In genomic region chr1:55536466-55536865, GRCh38 we compare ENCODE assay signal across 20 cellular contexts.
DNase-seq lines count a peak whose midpoint lies in the region; ATAC-seq and TF ChIP-seq lines count a peak whose summit lies in the region.
"Had no signal": no experiment of that assay in that cellular context is flagged by ENCODE, and none has a peak within 500 bp of the region (broad histone marks: within the 10 kb centered on the region; RNA-seq: fewer than 3 reads in every experiment).

No MANE protein-coding gene starts in this region.

- H3K27ac ChIP-seq in KMS-11 = no peak overlapping the region
- no peak overlapping the region for H3K27ac ChIP-seq in fibroblast of lung (ENCODE audit: insufficient read depth, low read length)
- H3K27ac ChIP-seq in sigmoid colon = peak overlapping the region; percentile 2 to 66 (median 57)
- H3K27ac ChIP-seq in suprapubic skin = no peak overlapping the region

- intact Hi-C loops in sigmoid colon (cut with DNase I) = no loop called here

- H3K4me3 ChIP-seq in KMS-11 (IDR thresholded peaks at IDR 0.05; ENCODE audit: insufficient read depth, low read depth, low read length) (no peak overlapping the region), fibroblast of lung (replicated peaks in 1 of 4; ENCODE audit: control extremely low read depth in 1 of 4, insufficient read depth in 1 of 4, low read depth in 3 of 4, low read length in 4 of 4) (no peak overlapping the region), sigmoid colon (no peak overlapping the region), suprapubic skin (no peak overlapping the region)
- H3K4me3 ChIP-seq: gastroesophageal sphincter had no signal

- no peaks in the 10 kb centered on the region for H3K79me2 ChIP-seq in KMS-11 (ENCODE audit: insufficient read depth, low read depth)
- no peaks in the 10 kb centered on the region for H3K79me2 ChIP-seq in fibroblast of lung (ENCODE audit: control insufficient read depth, insufficient read depth, low read length)

- H3K36me3 ChIP-seq in KMS-11 (ENCODE audit: insufficient read depth) (no peaks in the 10 kb centered on the region), fibroblast of lung (ENCODE audit: control insufficient read depth, insufficient read depth, low read length) (no peaks in the 10 kb centered on the region), sigmoid colon (no peaks in the 10 kb centered on the region), suprapubic skin (no peaks in the 10 kb centered on the region)
- H3K36me3 ChIP-seq: ascending aorta, gastroesophageal sphincter had no signal

- 31 to 55% methylated on average over 3 of the region's 3 CpGs for WGBS in sigmoid colon, 2 donors
- WGBS in suprapubic skin = 51% methylated on average over 3 of the region's 3 CpGs

- TF ChIP-seq EP300 in sigmoid colon (IDR thresholded peaks at IDR 0.05) = no peak
- TF ChIP-seq EP300 in suprapubic skin (IDR thresholded peaks at IDR 0.05) = no peak

- no peaks in the 10 kb centered on the region for H3K27me3 ChIP-seq in KMS-11 (ENCODE audit: insufficient read depth, low read depth)
- no peaks in the 10 kb centered on the region for H3K27me3 ChIP-seq in fibroblast of lung (ENCODE audit: control insufficient read depth, insufficient read depth, low read length)
- H3K27me3 ChIP-seq in sigmoid colon = no peaks in the 10 kb centered on the region
- no peaks in the 10 kb centered on the region for H3K27me3 ChIP-seq in suprapubic skin
- H3K27me3 ChIP-seq: ascending aorta, gastroesophageal sphincter had no signal

- DNase-seq in fibroblast of lung (ENCODE audit: low read depth in 2 of 2) = no peak
- no peak for DNase-seq in sigmoid colon
- DNase-seq in glomerular visceral epithelial cell (ENCODE audit: extremely low spot score) = no peak
- no peak for DNase-seq in suprapubic skin (ENCODE audit: low spot score in 2 of 2)
- DNase-seq in NCI-H1417 treated with DMSO at 0.1 percent for 48 hours (lab: John Stamatoyannopoulos, UW) = no peak
- DNase-seq: activated CD4-positive, alpha-beta T cell treated with anti-CD3 and anti-CD28 coated beads, Interleukin-2, amount 10 ng/mL, durations not matched to agents 7 days and 5 days; activated naive CD4-positive, alpha-beta T cell; AML-193; Calu3; NCI-H1436; NCI-H446 treated with DMSO at 0.1 percent for 48 hours; PC-3; retina; stimulated activated CD4-positive, alpha-beta T cell treated with anti-CD3 and anti-CD28 coated beads, Interleukin-1b, Interleukin-23, amount 100 ng/mL, for 48 hours had no signal

- no peaks in the 10 kb centered on the region for H4K20me1 ChIP-seq in KMS-11 (ENCODE audit: insufficient read depth)
- no peaks in the 10 kb centered on the region for H4K20me1 ChIP-seq in fibroblast of lung (ENCODE audit: control insufficient read depth, extremely low read depth, insufficient read depth, low read length)

- H3K4me2 ChIP-seq in KMS-11 = no peak overlapping the region
- peak overlapping the region; percentile 29 for H3K4me2 ChIP-seq in fibroblast of lung (ENCODE audit: extremely low read depth, insufficient read depth, low read length)

- no peak for TF ChIP-seq CTCF in KMS-11 (conservative IDR thresholded peaks at IDR 0.05; ENCODE audit: low read depth, low read length)
- TF ChIP-seq CTCF in fibroblast of lung (conservative IDR thresholded peaks at IDR 0.05 in 1 of 2, IDR thresholded peaks at IDR 0.05 in 1 of 2; ENCODE audit: low read depth in 1 of 2, low read length in 2 of 2) = no peak
- no peak for TF ChIP-seq CTCF in sigmoid colon (IDR thresholded peaks at IDR 0.05)
- TF ChIP-seq CTCF in suprapubic skin (IDR thresholded peaks at IDR 0.05) = no peak

- TF ChIP-seq POLR2A in sigmoid colon (IDR thresholded peaks at IDR 0.05) (no peak), suprapubic skin (IDR thresholded peaks at IDR 0.05) (no peak)

- H3K9ac ChIP-seq in KMS-11 (no peak overlapping the region), fibroblast of lung (ENCODE audit: insufficient read depth, low read length) (no peak overlapping the region)

- ATAC-seq in GM18868 (IDR thresholded peaks at IDR 0.05; ENCODE audit: unreplicated experiment) = peak; percentile 56
- no peak for ATAC-seq in HG02938 (IDR thresholded peaks at IDR 0.05; ENCODE audit: unreplicated experiment)
- ATAC-seq: gastroesophageal sphincter, PC-3, SK-N-SH treated with all-trans-retinoic acid at 6 μM for 48 hours had no signal

- no peaks in the 10 kb centered on the region for H3K4me1 ChIP-seq in KMS-11 (ENCODE audit: low read depth, poor library complexity, severe bottlenecking)
- no peaks in the 10 kb centered on the region for H3K4me1 ChIP-seq in fibroblast of lung (ENCODE audit: control insufficient read depth, extremely low read depth, insufficient read depth, low read length)
- H3K4me1 ChIP-seq in sigmoid colon = peaks cover 0 to 12% (median 9%) of the 10 kb centered on the region in 4 donors
- H3K4me1 ChIP-seq in suprapubic skin = no peaks in the 10 kb centered on the region
- H3K4me1 ChIP-seq: ascending aorta had no signal

- peak overlapping the region; percentile 49 for H2AFZ ChIP-seq in KMS-11 (ENCODE audit: low read depth)
- H2AFZ ChIP-seq in fibroblast of lung (ENCODE audit: low read length) = peak overlapping the region; percentile 3

- no peaks in the 10 kb centered on the region for H3K9me3 ChIP-seq in fibroblast of lung (ENCODE audit: control insufficient read depth, insufficient read depth, low read depth, low read length)
- H3K9me3 ChIP-seq in sigmoid colon = no peaks in the 10 kb centered on the region
- H3K9me3 ChIP-seq in suprapubic skin = no peaks in the 10 kb centered on the region
- H3K9me3 ChIP-seq: ascending aorta, gastroesophageal sphincter had no signal

Comparison
In these comparisons a context has a peak if more than half of its experiments do, and no peak if none do; other contexts are left out.
1. H3K27ac ChIP-seq: peak in sigmoid colon (4 of 4); none in KMS-11 (single experiment), fibroblast of lung (single experiment) and suprapubic skin (single experiment).